In genomic region chr1:147169840-147170674, GRCh38 we compare ENCODE assay signal across 1 cellular context.
TF ChIP-seq lines count a peak whose summit lies in the region.

No MANE protein-coding gene starts in this region.

TF ChIP-seq in GM23338, 12 proteins besides CTCF, POLR2A, EP300 and RAD21 (continued from another document):
- no peak for TF ChIP-seq NANOG (IDR thresholded peaks at IDR 0.05; ENCODE audit: borderline replicate concordance)
- TF ChIP-seq ETS1 (IDR thresholded peaks at IDR 0.05) = no peak
- TF ChIP-seq EZH2 (IDR thresholded peaks at IDR 0.05; ENCODE audit: low read depth, unreplicated experiment) = no peak
- TF ChIP-seq REST (IDR thresholded peaks at IDR 0.05; ENCODE audit: unreplicated experiment) = no peak
